Comparison of ENCODE assay signal across 9 cellular contexts in the genomic region with DNA sequence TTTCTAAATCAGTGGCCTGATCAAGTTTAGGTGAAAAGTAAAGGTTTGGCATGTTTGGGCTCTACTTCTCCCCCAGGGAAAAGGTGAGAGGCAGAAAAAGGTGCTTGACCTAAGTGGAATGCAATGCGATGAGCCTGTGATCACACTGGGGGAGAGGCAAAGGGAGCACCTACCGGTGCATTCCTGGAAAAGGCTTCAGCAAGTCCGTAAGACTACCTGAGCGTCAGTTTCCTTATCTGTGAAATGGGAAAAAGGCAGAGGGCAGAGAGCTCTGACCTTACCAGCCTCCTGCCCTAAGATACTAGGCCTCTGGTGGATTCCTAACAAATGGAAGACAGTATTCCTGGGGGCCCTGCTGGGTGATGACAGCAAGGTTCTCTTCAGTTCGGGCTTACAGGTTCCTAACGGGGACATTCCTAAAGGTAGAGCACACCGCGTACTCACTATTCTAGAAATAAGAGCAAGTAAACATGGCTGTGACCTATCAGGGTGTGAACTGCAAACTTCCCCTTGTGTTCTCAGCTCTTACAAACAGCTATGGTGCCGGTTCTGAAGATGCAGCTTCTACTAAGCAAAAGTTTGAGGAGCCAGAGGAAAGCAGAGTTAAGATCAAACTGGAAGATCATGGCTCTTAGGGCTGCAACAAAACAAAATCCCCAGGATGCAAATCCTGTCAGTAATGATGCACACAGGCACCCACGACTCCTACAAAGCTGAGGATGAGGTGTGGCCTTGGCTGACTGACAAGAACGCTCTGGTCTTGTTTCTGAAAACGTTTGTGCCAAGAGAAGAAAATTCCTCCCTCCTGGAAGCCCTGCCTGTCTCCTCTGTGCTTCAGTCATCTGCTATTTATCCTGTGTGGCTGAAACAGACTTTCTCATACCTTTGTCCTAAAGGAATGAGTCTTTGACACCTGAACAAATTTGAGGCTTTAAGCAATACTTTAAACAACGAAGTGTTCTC. TPM values are rescaled to one million over a fixed set of nuclear protein-coding genes. Genes with fewer than 3 reads are reported as not detected.
A peak's percentile ranks its signal among the peaks of the same experiment; 100 is the strongest.
DNase-seq lines count a peak whose midpoint lies in the region; ATAC-seq and TF ChIP-seq lines count a peak whose summit lies in the region.
"Had no signal": no experiment of that assay in that cellular context is flagged by ENCODE, and none has a peak within 500 bp of the region (broad histone marks: within the 10 kb centered on the region; RNA-seq: fewer than 3 reads in every experiment).

No MANE protein-coding gene starts in this region.

- intact Hi-C loops in sciatic nerve (cut with DNase I) (no loop called here), OCI-LY7 (cut with micrococcal nuclease; ENCODE audit: unreplicated experiment) (no loop called here)

- H3K4me1 ChIP-seq in right atrium auricular region (peaks cover 0 to 48% of the 10 kb centered on the region in 2 donors), OCI-LY7 (ENCODE audit: insufficient read depth, low read length, poor library complexity, severe bottlenecking) (no peaks in the 10 kb centered on the region)

- DNase-seq in ELR (ENCODE audit: low read depth) (peak; percentile 10), astrocyte of the hippocampus (ENCODE audit: low read depth, low spot score) (peak; percentile 65), right atrium auricular region (ENCODE audit: low spot score) (peak; percentile 83), sciatic nerve (ENCODE audit: low spot score) (no peak), COLO668 (lab: John Stamatoyannopoulos, UW; ENCODE audit: unreplicated experiment) (no peak), NOMO-1 (lab: John Stamatoyannopoulos, UW; ENCODE audit: unreplicated experiment in 2 of 2) (no peak), OCI-LY7 (ENCODE audit: low spot score) (no peak)
- DNase-seq: activated naive CD4-positive, alpha-beta T cell treated with Interleukin-2 at 50 U/mL for 16 hours had no signal

- H3K36me3 ChIP-seq in right atrium auricular region = no peaks in the 10 kb centered on the region
- no peaks in the 10 kb centered on the region for H3K36me3 ChIP-seq in OCI-LY7 (ENCODE audit: insufficient read depth, low read length)

- H3K9me2 ChIP-seq in OCI-LY7 (ENCODE audit: insufficient read depth, low read length) = no peaks in the 10 kb centered on the region

- no peak for TF ChIP-seq CTCF in right atrium auricular region (IDR thresholded peaks at IDR 0.05)
- TF ChIP-seq CTCF in OCI-LY7 (conservative IDR thresholded peaks at IDR 0.05; ENCODE audit: low read length) = no peak

- no TSS peak for BruUV-seq in OCI-LY7 (replicated peaks; lab: Mats Ljungman, UMichigan)

- no peaks in the 10 kb centered on the region for H3K9me3 ChIP-seq in right atrium auricular region
- H3K9me3 ChIP-seq in OCI-LY7 (ENCODE audit: low read length) = no peaks in the 10 kb centered on the region

- H3K4me3 ChIP-seq in right atrium auricular region (no peak overlapping the region), OCI-LY7 (ENCODE audit: low read depth, low read length, poor library complexity, severe bottlenecking) (no peak overlapping the region)

- CTCF ChIA-PET in OCI-LY7 (lab: Charles Lee; ENCODE audit: unreplicated experiment) = no interaction called here

- no peaks in the 10 kb centered on the region for H3K27me3 ChIP-seq in right atrium auricular region

- H3K27ac ChIP-seq in right atrium auricular region (peak overlapping the region; percentile 73 to 90), OCI-LY7 (ENCODE audit: low read depth, low read length, poor library complexity, severe bottlenecking) (no peak overlapping the region)

- H3K4me2 ChIP-seq in OCI-LY7 (ENCODE audit: low read length) = no peak overlapping the region

- no peaks in the 10 kb centered on the region for H3K79me2 ChIP-seq in OCI-LY7 (ENCODE audit: insufficient read depth, low read depth, low read length)

- ATAC-seq in sciatic nerve = peak; percentile 88
- no peak for ATAC-seq in HG03045 (IDR thresholded peaks at IDR 0.05; ENCODE audit: unreplicated experiment)

- POLR2A ChIA-PET in OCI-LY7 (lab: Charles Lee) = interaction anchor here (0.7 to 1.7 kb wide), 2 partner anchors 9 to 12 kb away, joined by 3 to 8 read pairs; no protein-coding TSS in a partner anchor

- no peaks in the 10 kb centered on the region for H4K20me1 ChIP-seq in OCI-LY7 (ENCODE audit: insufficient read depth, low read length)

- no peak overlapping the region for H2AFZ ChIP-seq in OCI-LY7 (ENCODE audit: low read length)

RNA-seq across cellular contexts. Expression of gene ACSL5, which starts 13.3 kb away (rescaled TPM):
- total RNA-seq in right atrium auricular region (10 to 100 TPM in 1 of 2 donors, 1 to 10 TPM in 1; 9.2 to 12.0 TPM), sciatic nerve (11.3 TPM), OCI-LY7 (2022) (23.0 and 25.3 TPM in 2 replicates)
- total RNA-seq in OCI-LY7 (2014; rRNA removed; shearing (Covaris generic)) = 25.4 and 34.4 TPM in 2 replicates

Comparison
In these comparisons a context has a peak if more than half of its experiments do, and no peak if none do; other contexts are left out.
1. DNase-seq: peak in ELR (single experiment), astrocyte of the hippocampus (single experiment) and right atrium auricular region (single experiment); none in sciatic nerve (single experiment), COLO668 (single experiment), NOMO-1 (0 of 2) and OCI-LY7 (single experiment).